ENCODE assay signal across 1 cellular context in genomic region chr12:132133952-132134652, GRCh38.
A peak's percentile ranks its signal among the peaks of the same experiment; 100 is the strongest.
TF ChIP-seq lines count a peak whose summit lies in the region.

No MANE protein-coding gene starts in this region.

TF ChIP-seq in K562, 482 proteins besides CTCF, POLR2A, EP300 and RAD21 (continued from another document):
- TF ChIP-seq USF1 (CRISPR knock-in tag; IDR thresholded peaks at IDR 0.05) (peak; percentile 30; the same call in 1 of the 2 replicates), ZNF263 (CRISPR knock-in tag; IDR thresholded peaks at IDR 0.05; ENCODE audit: borderline replicate concordance) (peak; percentile 97), TFAP4 (CRISPR knock-in tag; IDR thresholded peaks at IDR 0.05; ENCODE audit: borderline replicate concordance) (peak; percentile 77), ZBTB17 (CRISPR knock-in tag; IDR thresholded peaks at IDR 0.05) (no peak), MTA3 (IDR thresholded peaks at IDR 0.05; ENCODE audit: borderline replicate concordance) (no peak), ASH1L (IDR thresholded peaks at IDR 0.05; ENCODE audit: borderline replicate concordance, low read depth, partially characterized antibody) (no peak), ZBTB40 (IDR thresholded peaks at IDR 0.05) (no peak), ZBTB40 (CRISPR knock-in tag; IDR thresholded peaks at IDR 0.05) (no peak), FOXA3 (CRISPR knock-in tag; conservative IDR thresholded peaks at IDR 0.05 in 1 of 2, IDR thresholded peaks at IDR 0.05 in 1 of 2) (peak in 1 of 2 experiments; percentile 96; a peak in 2 of 4 replicates), ZBTB33 (CRISPR knock-in tag; IDR thresholded peaks at IDR 0.05) (peak; percentile 73; the same call in 1 of the 2 replicates), ARID3A (IDR thresholded peaks at IDR 0.05; ENCODE audit: borderline replicate concordance, low read depth, low read length) (no peak)
